Comparison of ENCODE assay signal across 10 cellular contexts in the genomic region with DNA sequence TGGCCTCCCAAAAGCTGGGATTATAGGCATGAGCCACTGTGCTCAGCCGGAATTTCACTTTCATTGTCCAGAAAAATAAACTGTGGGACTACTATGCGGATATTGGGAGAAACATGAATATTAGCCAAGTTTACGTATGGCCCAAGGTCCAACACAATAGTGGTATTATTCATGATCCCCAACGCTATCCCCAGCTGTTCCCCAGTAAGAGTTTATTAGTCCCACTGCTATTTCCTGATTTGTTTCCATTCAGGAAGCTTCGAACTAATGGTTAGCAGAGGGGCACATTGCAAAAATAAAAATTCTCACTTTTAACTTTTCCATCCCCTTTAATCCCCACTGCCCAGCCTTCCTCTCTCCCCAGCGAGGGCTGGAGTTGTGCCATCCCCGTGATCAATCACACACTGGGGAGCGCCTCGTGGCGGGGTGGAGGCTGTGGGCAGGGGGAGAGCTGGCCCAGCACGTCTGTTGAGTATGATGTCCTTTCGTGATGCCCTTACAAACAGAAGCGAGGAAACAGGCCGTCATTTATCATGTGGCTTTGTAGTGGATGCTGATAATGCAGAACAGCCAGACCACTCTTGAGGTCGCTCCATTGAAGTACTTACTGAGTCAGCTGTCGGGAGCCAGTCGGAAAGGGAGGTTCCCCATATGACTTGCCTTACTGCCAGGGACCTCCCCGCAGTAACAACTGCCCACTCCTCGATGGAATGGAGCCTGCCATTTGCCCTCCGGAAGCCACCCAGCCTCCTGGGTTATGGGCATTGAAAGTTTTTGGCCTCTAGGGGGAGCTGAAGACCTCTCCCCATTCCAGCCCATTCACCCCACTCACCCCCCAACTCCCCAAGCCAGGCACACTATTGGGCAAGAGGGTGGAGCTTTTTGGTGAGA.
DNase-seq lines count a peak whose midpoint lies in the region; ATAC-seq, FAIRE-seq and TF ChIP-seq lines count a peak whose summit lies in the region.
"Had no signal": no experiment of that assay in that cellular context is flagged by ENCODE, and none has a peak within 500 bp of the region (broad histone marks: within the 10 kb centered on the region; RNA-seq: fewer than 3 reads in every experiment).

No MANE protein-coding gene starts in this region.

- peak overlapping the region; percentile 11 for H3K18ac ChIP-seq in neuronal stem cell (ENCODE audit: low read length)

- H3K27ac ChIP-seq in MM.1S (ENCODE audit: low read length) (no peak overlapping the region), neuronal stem cell (replicated peaks; ENCODE audit: low read length) (no peak overlapping the region)
- H3K27ac ChIP-seq: uterus had no signal

- no peak overlapping the region for H3K4ac ChIP-seq in neuronal stem cell (ENCODE audit: low read length)

- no peak overlapping the region for H4K8ac ChIP-seq in neuronal stem cell (ENCODE audit: low read depth, low read length)

- peaks cover 6% of the 10 kb centered on the region for H3K36me3 Mint-ChIP-seq in endothelial cell (ENCODE audit: low read depth, unreplicated experiment)

- peak overlapping the region; percentile 39 for H2BK15ac ChIP-seq in neuronal stem cell (ENCODE audit: low read length)

- H4K91ac ChIP-seq in neuronal stem cell (ENCODE audit: low read depth, low read length, poor library complexity), result no peak overlapping the region

- H3K36me3 ChIP-seq in MM.1S (replicated peaks; ENCODE audit: insufficient read depth, low read length) (no peaks in the 10 kb centered on the region), neuronal stem cell (replicated peaks in 1 of 2; ENCODE audit: control insufficient read depth in 2 of 2, insufficient read depth in 2 of 2, low read length in 2 of 2) (no peaks in the 10 kb centered on the region)
- H3K36me3 ChIP-seq: uterus had no signal

- no peak overlapping the region for H2AK5ac ChIP-seq in neuronal stem cell (ENCODE audit: low read depth, low read length)

- peaks cover 17% of the 10 kb centered on the region for H3K4me1 Mint-ChIP-seq in endothelial cell (ENCODE audit: unreplicated experiment)

- H3K9me2 ChIP-seq in MM.1S (replicated peaks; ENCODE audit: insufficient read depth, low read length), result no peaks in the 10 kb centered on the region

- no peaks in the 10 kb centered on the region for H3F3A ChIP-seq in MM.1S (ENCODE audit: insufficient read depth, low read length)

- H3K14ac ChIP-seq in neuronal stem cell (ENCODE audit: low read length), result no peak overlapping the region

- WGBS in neuronal stem cell (ENCODE audit: extremely low coverage in 2 of 2, insufficient read length in 2 of 2, insufficient replicate concordance in 1 of 2), 2 donors, result no CpG with 5 or more reads among the region's 20 CpGs

- H2AFZ ChIP-seq in MM.1S (ENCODE audit: low read length) (no peak overlapping the region; the same call in 1 of the 2 replicates), neuronal stem cell (ENCODE audit: low read length) (no peak overlapping the region)

- H3K4me1 ChIP-seq in MM.1S (ENCODE audit: low read length) (no peaks in the 10 kb centered on the region), neuronal stem cell (ENCODE audit: control insufficient read depth in 2 of 2, insufficient read depth in 1 of 2, low read depth in 1 of 2, low read length in 2 of 2) (peaks cover 0 to 11% of the 10 kb centered on the region in 2 donors)
- H3K4me1 ChIP-seq: uterus had no signal

- H4K20me1 ChIP-seq in MM.1S (ENCODE audit: insufficient read depth, low read length), result no peaks in the 10 kb centered on the region

- peaks cover 5% of the 10 kb centered on the region for H3K27me3 Mint-ChIP-seq in endothelial cell (ENCODE audit: unreplicated experiment)

- H3K79me1 ChIP-seq in neuronal stem cell (ENCODE audit: low read depth, low read length), result no peaks in the 10 kb centered on the region

- no peaks in the 10 kb centered on the region for H3K27me3 ChIP-seq in MM.1S (replicated peaks; ENCODE audit: insufficient read depth, low read length)
- H3K27me3 ChIP-seq in neuronal stem cell (ENCODE audit: control insufficient read depth in 3 of 3, insufficient read depth in 3 of 3, low read depth in 1 of 3, low read length in 3 of 3), result no peaks in the 10 kb centered on the region
- H3K27me3 ChIP-seq: uterus had no signal

- H2BK12ac ChIP-seq in neuronal stem cell (ENCODE audit: low read length), result no peak overlapping the region

- TF ChIP-seq CTCF in MM.1S (IDR thresholded peaks at IDR 0.05; ENCODE audit: low read length) (peak; percentile 41), endothelial cell (IDR thresholded peaks at IDR 0.05; ENCODE audit: unreplicated experiment) (peak; percentile 62)

- no peak overlapping the region for H3K9ac ChIP-seq in MM.1S (ENCODE audit: low read length)
- H3K9ac ChIP-seq in neuronal stem cell (ENCODE audit: low read depth, low read length, poor library complexity), result no peak overlapping the region

- no peaks in the 10 kb centered on the region for H3K9me3 Mint-ChIP-seq in endothelial cell (ENCODE audit: unreplicated experiment)

- ATAC-seq in HG03469 (IDR thresholded peaks at IDR 0.05; ENCODE audit: unreplicated experiment), result no peak

- no peaks in the 10 kb centered on the region for H3K79me2 ChIP-seq in MM.1S (ENCODE audit: low read length)

- no peak overlapping the region for H3K4me3 ChIP-seq in MM.1S (ENCODE audit: low read length)
- H3K4me3 ChIP-seq in neuronal stem cell (ENCODE audit: low read length in 2 of 2), result no peak overlapping the region
- H3K4me3 ChIP-seq: uterus had no signal

- H2BK120ac ChIP-seq in neuronal stem cell (ENCODE audit: low read depth, low read length), result no peak overlapping the region

- H3K9me3 ChIP-seq in MM.1S (replicated peaks; ENCODE audit: insufficient read depth, low read length), result no peaks in the 10 kb centered on the region
- H3K9me3 ChIP-seq in neuronal stem cell (replicated peaks in 1 of 2; ENCODE audit: control insufficient read depth in 2 of 2, insufficient read depth in 1 of 2, low read depth in 1 of 2, low read length in 2 of 2), result no peaks in the 10 kb centered on the region
- H3K9me3 ChIP-seq: uterus had no signal

- H3K4me2 ChIP-seq in MM.1S (ENCODE audit: low read depth, low read length), result no peak overlapping the region
- no peak overlapping the region for H3K4me2 ChIP-seq in neuronal stem cell (ENCODE audit: insufficient read depth, low read length, poor library complexity, severe bottlenecking)

- H3K4me3 Mint-ChIP-seq in endothelial cell (ENCODE audit: unreplicated experiment), result no peak overlapping the region

- DNase-seq in GM12891 (ENCODE audit: insufficient read length, low spot score), result peak; percentile 5
- no peak for DNase-seq in MM.1S
- DNase-seq in endothelial cell (ENCODE audit: low spot score), result no peak
- DNase-seq in neuronal stem cell (ENCODE audit: low spot score), result no peak
- no peak for DNase-seq in SHP77 treated with DMSO at 0.1 percent for 48 hours (lab: John Stamatoyannopoulos, UW)
- no peak for DNase-seq in NCI-H1105 treated with DMSO at 0.1 percent for 48 hours (lab: John Stamatoyannopoulos, UW)
- DNase-seq: activated CD4-positive, alpha-beta T cell treated with anti-CD3 and anti-CD28 coated beads, Interleukin-2, amount 50 U/mL, for 4 hours; NCI-H146 had no signal

- FAIRE-seq in GM12891 (lab: Jason Lieb, UNC), result no peak

- H2BK5ac ChIP-seq in neuronal stem cell (ENCODE audit: low read length), result no peak overlapping the region

- no peak overlapping the region for H3K27ac Mint-ChIP-seq in endothelial cell (ENCODE audit: unreplicated experiment)

- no peak overlapping the region for H3K23ac ChIP-seq in neuronal stem cell (ENCODE audit: low read depth, low read length, poor library complexity)

- TF ChIP-seq POLR2A in GM12891 (IDR thresholded peaks at IDR 0.05; ENCODE audit: low read depth, low read length), result no peak

TF ChIP-seq in GM12891, 5 proteins besides CTCF, POLR2A, EP300 and RAD21:
- TF ChIP-seq PAX5 (IDR thresholded peaks at IDR 0.05; ENCODE audit: insufficient read depth, low read length, severe bottlenecking), result no peak
- TF ChIP-seq SPI1 (IDR thresholded peaks at IDR 0.05; ENCODE audit: low read depth, low read length), result no peak
- no peak for TF ChIP-seq TAF1 (IDR thresholded peaks at IDR 0.05; ENCODE audit: low read depth, low read length)
- no peak for TF ChIP-seq POU2F2 (IDR thresholded peaks at IDR 0.05; ENCODE audit: low read depth, low read length)
- no peak for TF ChIP-seq POLR2AphosphoS5 (IDR thresholded peaks at IDR 0.05; ENCODE audit: low read depth, low read length)
